ENCODE assay signal across 12 cellular contexts in genomic region chr2:219434718-219435525, GRCh38. TPM values are rescaled to one million over a fixed set of nuclear protein-coding genes. Genes with fewer than 3 reads are reported as not detected.
DNase-seq lines count a peak whose midpoint lies in the region; ATAC-seq, FAIRE-seq and TF ChIP-seq lines count a peak whose summit lies in the region.
"Had no signal": no experiment of that assay in that cellular context is flagged by ENCODE, and none has a peak within 500 bp of the region (broad histone marks: within the 10 kb centered on the region; RNA-seq: fewer than 3 reads in every experiment).

Gene SPEG, plus strand, starts transcription at chr2:219434843. Its CDS starts 135 bp downstream, at chr2:219434978.

- intact Hi-C loops in uterus (cut with DNase I; ENCODE audit: low total_unique reads) = no loop called here

- no peaks in the 10 kb centered on the region for H3K36me3 ChIP-seq in uterus

- H3K4me3 ChIP-seq in uterus = peak within 1 kb of the TSS; percentile 14 to 31

- in situ Hi-C loops in KBM-7 (cut with MboI; ENCODE audit: low pct_unique_long_range_greater_than_20kb, low sequenced_read_pairs) = no loop called here

- peak within 1 kb of the TSS; percentile 92 to 96 for H3K27ac ChIP-seq in uterus

- no peaks in the 10 kb centered on the region for H3K27me3 ChIP-seq in uterus

- peak; percentile 23 to 33 for ATAC-seq in activated naive CD4-positive, alpha-beta T cell treated with anti-CD3 and anti-CD28 coated beads, Interleukin-2, amount 50 U/mL, for 72 hours
- peak; percentile 64 to 67 for ATAC-seq in naive thymus-derived CD8-positive, alpha-beta T cell

- H3K27ac Mint-ChIP-seq in activated naive CD4-positive, alpha-beta T cell treated with anti-CD3 and anti-CD28 coated beads, Interleukin-2, amount 50 U/mL, for 72 hours = no peak within 1 kb of the TSS
- no peak within 1 kb of the TSS for H3K27ac Mint-ChIP-seq in naive thymus-derived CD8-positive, alpha-beta T cell
- H3K27ac Mint-ChIP-seq: activated B cell treated with CpG ODN at 0.5 μM for 24 hours had no signal

- no peak for FAIRE-seq in frontal cortex (lab: Jason Lieb, UNC)

- peaks cover 0 to 10% of the 10 kb centered on the region in 2 donors for H3K4me1 ChIP-seq in uterus

- peaks cover 0 to 21% (median 8%) of the 10 kb centered on the region in 5 donors for H3K27me3 Mint-ChIP-seq in naive thymus-derived CD8-positive, alpha-beta T cell

- peak within 1 kb of the TSS in 4 of 10 donors; percentile 15 to 44 (median 42) for H3K4me3 Mint-ChIP-seq in naive thymus-derived CD8-positive, alpha-beta T cell
- H3K4me3 Mint-ChIP-seq: activated B cell treated with CpG ODN at 0.5 μM for 24 hours had no signal

- H3K9me3 ChIP-seq in uterus = no peaks in the 10 kb centered on the region

- peaks cover 2 to 9% (median 2%) of the 10 kb centered on the region in 4 donors for H3K4me1 Mint-ChIP-seq in naive thymus-derived CD8-positive, alpha-beta T cell
- H3K4me1 Mint-ChIP-seq: activated B cell treated with CpG ODN at 0.5 μM for 24 hours had no signal

- H3K9me3 Mint-ChIP-seq in activated naive CD4-positive, alpha-beta T cell treated with anti-CD3 and anti-CD28 coated beads, Interleukin-2, amount 50 U/mL, for 72 hours = no peaks in the 10 kb centered on the region
- H3K9me3 Mint-ChIP-seq in naive thymus-derived CD8-positive, alpha-beta T cell = no peaks in the 10 kb centered on the region
- H3K9me3 Mint-ChIP-seq: activated B cell treated with CpG ODN at 0.5 μM for 24 hours had no signal

- no peak for DNase-seq in activated naive CD4-positive, alpha-beta T cell treated with anti-CD3 and anti-CD28 coated beads, Interleukin-2, amount 50 U/mL, for 72 hours (ENCODE audit: low spot score in 2 of 2)
- no peak for DNase-seq in activated naive CD4-positive, alpha-beta T cell treated with anti-CD3 and anti-CD28 coated beads, Interleukin-2, amount 50 U/mL, for 16 hours
- DNase-seq in frontal cortex (ENCODE audit: low spot score in 2 of 2) (no peak), uterus (peak; percentile 31 to 34), GOT3 (lab: John Stamatoyannopoulos, UW) (no peak), KBM-7 (no peak)
- no peak for DNase-seq in naive thymus-derived CD8-positive, alpha-beta T cell
- DNase-seq in stimulated activated naive CD4-positive, alpha-beta T cell (lab: John Stamatoyannopoulos, UW) = no peak
- DNase-seq: activated B cell treated with CpG ODN at 0.5 μM for 24 hours, caudate nucleus, midbrain, NCI-H187 had no signal

- no peak for TF ChIP-seq CTCF in uterus (IDR thresholded peaks at IDR 0.05)

- POLR2A ChIA-PET in naive thymus-derived CD8-positive, alpha-beta T cell (lab: Charles Lee) = no interaction called here

- no peaks in the 10 kb centered on the region for H3K36me3 Mint-ChIP-seq in activated naive CD4-positive, alpha-beta T cell treated with anti-CD3 and anti-CD28 coated beads, Interleukin-2, amount 50 U/mL, for 72 hours
- no peaks in the 10 kb centered on the region for H3K36me3 Mint-ChIP-seq in naive thymus-derived CD8-positive, alpha-beta T cell

- peak in 1 of 2 donors; percentile 9 for TF ChIP-seq POLR2A in uterus (IDR thresholded peaks at IDR 0.05)

RNA-seq across cellular contexts. Expression of gene SPEG, which starts in this region (rescaled TPM):
- total RNA-seq in activated naive CD4-positive, alpha-beta T cell treated with anti-CD3 and anti-CD28 coated beads, Interleukin-2, amount 50 U/mL, for 72 hours = 1 to 10 TPM; 2.2 to 2.8 TPM
- total RNA-seq in frontal cortex = 13.0 TPM
- 10 to 100 TPM; 20.3 to 22.5 TPM for total RNA-seq in naive thymus-derived CD8-positive, alpha-beta T cell
- polyA plus RNA-seq in naive thymus-derived CD8-positive, alpha-beta T cell = 1 to 10 TPM; 1.6 to 3.0 (median 2.7) TPM
- total RNA-seq in uterus = 100 to 1,000 TPM in 1 of 4 donors, 10 to 100 TPM in 3; 22.9 to 318 (median 36.1) TPM

Comparison
In these comparisons a context has a peak if more than half of its experiments do, and no peak if none do; other contexts are left out.
1. DNase-seq: peak in uterus (2 of 2); none in activated naive CD4-positive, alpha-beta T cell treated with anti-CD3 and anti-CD28 coated beads, Interleukin-2, amount 50 U/mL, for 72 hours (0 of 2), activated naive CD4-positive, alpha-beta T cell treated with anti-CD3 and anti-CD28 coated beads, Interleukin-2, amount 50 U/mL, for 16 hours (single experiment), frontal cortex (0 of 2), naive thymus-derived CD8-positive, alpha-beta T cell (0 of 10), stimulated activated naive CD4-positive, alpha-beta T cell (0 of 6), GOT3 (single experiment) and KBM-7 (single experiment).